ENCODE assay signal across 13 cellular contexts in genomic region chr18:10453261-10453884, GRCh38. TPM values are rescaled to one million over a fixed set of nuclear protein-coding genes. Genes with fewer than 3 reads are reported as not detected.
DNase-seq lines count a peak whose midpoint lies in the region; ATAC-seq and TF ChIP-seq lines count a peak whose summit lies in the region.
"Had no signal": no experiment of that assay in that cellular context is flagged by ENCODE, and none has a peak within 500 bp of the region (broad histone marks: within the 10 kb centered on the region; RNA-seq: fewer than 3 reads in every experiment).

No MANE protein-coding gene starts in this region.

- TF ChIP-seq EP300 in transverse colon (IDR thresholded peaks at IDR 0.05; ENCODE audit: low read depth) = no peak

- DNase-seq in NCI-H146 (lab: John Stamatoyannopoulos, UW) (peak; percentile 46), NCI-H146 treated with DMSO at 0.1 percent for 48 hours (lab: John Stamatoyannopoulos, UW; ENCODE audit: unreplicated experiment) (no peak), fibroblast of the aortic adventitia (ENCODE audit: low read depth) (peak; percentile 4), transverse colon (no peak), HuH-7 (ENCODE audit: low spot score) (no peak), DMS79 treated with DMSO at 0.1 percent for 48 hours (lab: John Stamatoyannopoulos, UW) (no peak), superior temporal gyrus (ENCODE audit: extremely low spot score) (no peak)
- no peak for DNase-seq in naive thymus-derived CD8-positive, alpha-beta T cell
- DNase-seq: 8988T; activated CD8-positive, alpha-beta memory T cell treated with anti-CD3 and anti-CD28 coated beads for 24 hours; NCI-H2171; stimulated activated naive CD8-positive, alpha-beta T cell treated with anti-CD3 and anti-CD28 coated beads, Interleukin-15, Interleukin-2, amounts not matched to agents 100 U/mL and 50 U/mL, for 24 hours had no signal

- TF ChIP-seq CTCF in fibroblast of the aortic adventitia (IDR thresholded peaks at IDR 0.05; ENCODE audit: insufficient read depth, low read length) (no peak), transverse colon (IDR thresholded peaks at IDR 0.05) (no peak)

- H3K4me1 ChIP-seq in transverse colon = peaks cover 0 to 21% (median 2%) of the 10 kb centered on the region in 4 donors

- in situ Hi-C loops in transverse colon (cut with MboI; ENCODE audit: low pct_ligation_motif_present in 1 of 4, low pct_unique_long_range_greater_than_20kb in 1 of 4, low sequenced_read_pairs in 3 of 4) = no loop called here

- H3K27me3 Mint-ChIP-seq in naive thymus-derived CD8-positive, alpha-beta T cell = peaks cover 25 to 80% (median 46%) of the 10 kb centered on the region in 5 donors

- 35 to 49% methylated on average over 9 to 15 of the region's 15 CpGs for WGBS in transverse colon (ENCODE audit: low coverage in 1 of 2), 2 donors

- H3K4me1 Mint-ChIP-seq in naive thymus-derived CD8-positive, alpha-beta T cell = peaks cover 0 to 26% (median 6%) of the 10 kb centered on the region in 4 donors

- intact Hi-C loops in transverse colon (cut with DNase I; ENCODE audit: low total_unique reads) = no loop called here

- H3K9me3 Mint-ChIP-seq in naive thymus-derived CD8-positive, alpha-beta T cell = peaks cover 0 to 2% (median 0%) of the 10 kb centered on the region in 9 donors

- no peak for ATAC-seq in naive thymus-derived CD8-positive, alpha-beta T cell
- ATAC-seq: stimulated activated naive CD8-positive, alpha-beta T cell treated with anti-CD3 and anti-CD28 coated beads, Interleukin-15, Interleukin-2, amounts not matched to agents 100 U/mL and 50 U/mL, for 24 hours had no signal

- POLR2A ChIA-PET in naive thymus-derived CD8-positive, alpha-beta T cell (lab: Charles Lee) = no interaction called here

- H3K4me3 Mint-ChIP-seq in naive thymus-derived CD8-positive, alpha-beta T cell = peak overlapping the region in 9 of 10 donors; percentile 7 to 52 (median 37)

- H3K36me3 ChIP-seq in transverse colon = no peaks in the 10 kb centered on the region
- H3K36me3 ChIP-seq: cardiac muscle cell had no signal

- H3K4me3 ChIP-seq in fibroblast of the aortic adventitia (ENCODE audit: low read depth, low read length) (no peak overlapping the region), transverse colon (peak overlapping the region in 1 of 4 donors; percentile 42)

- H3K27ac Mint-ChIP-seq in naive thymus-derived CD8-positive, alpha-beta T cell = no peak overlapping the region

- TF ChIP-seq POLR2A in transverse colon (IDR thresholded peaks at IDR 0.05) = no peak

- H3K36me3 Mint-ChIP-seq in naive thymus-derived CD8-positive, alpha-beta T cell = peaks cover 0 to 4% (median 0%) of the 10 kb centered on the region in 3 donors

- peaks cover 44% of the 10 kb centered on the region for H3K27me3 ChIP-seq in transverse colon

- peak overlapping the region; percentile 72 to 84 (median 80) for H3K27ac ChIP-seq in transverse colon
- H3K27ac ChIP-seq: cardiac muscle cell had no signal

- H3K9me3 ChIP-seq in transverse colon = no peaks in the 10 kb centered on the region

RNA-seq across cellular contexts. Expression of gene APCDD1, which starts 1.1 kb away (rescaled TPM):
- total RNA-seq in fibroblast of the aortic adventitia (ENCODE audit: low replicate concordance) (0.09 TPM in 1 of 2 replicates, not detected in the other), transverse colon (10 to 100 TPM in 1 of 4 donors, 1 to 10 TPM in 3; 2.6 to 10.8 (median 8.3) TPM)
- total RNA-seq in naive thymus-derived CD8-positive, alpha-beta T cell = not detected
- polyA plus RNA-seq in naive thymus-derived CD8-positive, alpha-beta T cell = not detected

Comparison
In these comparisons a context has a peak if more than half of its experiments do, and no peak if none do; other contexts are left out.
1. DNase-seq: peak in NCI-H146 (single experiment) and fibroblast of the aortic adventitia (single experiment); none in NCI-H146 treated with DMSO at 0.1 percent for 48 hours (single experiment), naive thymus-derived CD8-positive, alpha-beta T cell (0 of 10), transverse colon (single experiment), HuH-7 (single experiment), DMS79 treated with DMSO at 0.1 percent for 48 hours (single experiment) and superior temporal gyrus (single experiment).